ENCODE assay signal across 16 cellular contexts in genomic region chr4:142366821-142367220, GRCh38.
DNase-seq lines count a peak whose midpoint lies in the region; ATAC-seq and TF ChIP-seq lines count a peak whose summit lies in the region.
"Had no signal": no experiment of that assay in that cellular context is flagged by ENCODE, and none has a peak within 500 bp of the region (broad histone marks: within the 10 kb centered on the region; RNA-seq: fewer than 3 reads in every experiment).

No MANE protein-coding gene starts in this region.

- no peak for TF ChIP-seq CTCF in RWPE2 (IDR thresholded peaks at IDR 0.05; ENCODE audit: poor library complexity, severe bottlenecking)

- H3K27me3 Mint-ChIP-seq in stimulated activated naive CD8-positive, alpha-beta T cell treated with anti-CD3 and anti-CD28 coated beads, Interleukin-15, Interleukin-2, amounts not matched to agents 100 ng/mL and 50 ng/mL, for 24 hours: no peaks in the 10 kb centered on the region
- no peaks in the 10 kb centered on the region for H3K27me3 Mint-ChIP-seq in stimulated activated naive CD8-positive, alpha-beta T cell treated with anti-CD3 and anti-CD28 coated beads, Interleukin-15, amount 100 ng/mL, for 72 hours
- H3K27me3 Mint-ChIP-seq: activated naive CD8-positive, alpha-beta T cell treated with anti-CD3 and anti-CD28 coated beads, Interleukin-2, amount 10 ng/mL, durations not matched to agents 7 days and 5 days; B cell; progenitor cell of endocrine pancreas had no signal

- no peak overlapping the region for H3K4me3 ChIP-seq in RWPE2 (ENCODE audit: severe bottlenecking)

- no peak overlapping the region for H3K4me3 Mint-ChIP-seq in stimulated activated naive CD8-positive, alpha-beta T cell treated with anti-CD3 and anti-CD28 coated beads, Interleukin-15, Interleukin-2, amounts not matched to agents 100 ng/mL and 50 ng/mL, for 24 hours
- H3K4me3 Mint-ChIP-seq in stimulated activated naive CD8-positive, alpha-beta T cell treated with anti-CD3 and anti-CD28 coated beads, Interleukin-15, amount 100 ng/mL, for 72 hours: peak overlapping the region in 1 of 2 donors; percentile 57
- H3K4me3 Mint-ChIP-seq: activated naive CD8-positive, alpha-beta T cell treated with anti-CD3 and anti-CD28 coated beads, Interleukin-2, amount 10 ng/mL, durations not matched to agents 7 days and 5 days; B cell had no signal

- H3K4me1 Mint-ChIP-seq in stimulated activated naive CD8-positive, alpha-beta T cell treated with anti-CD3 and anti-CD28 coated beads, Interleukin-15, Interleukin-2, amounts not matched to agents 100 ng/mL and 50 ng/mL, for 24 hours (ENCODE audit: low read depth): peaks cover 77% of the 10 kb centered on the region
- peaks cover 67% of the 10 kb centered on the region for H3K4me1 Mint-ChIP-seq in stimulated activated naive CD8-positive, alpha-beta T cell treated with anti-CD3 and anti-CD28 coated beads, Interleukin-15, amount 100 ng/mL, for 72 hours
- H3K4me1 Mint-ChIP-seq: B cell had no signal

- peaks cover 34% of the 10 kb centered on the region for H3K4me1 ChIP-seq in RWPE2 (ENCODE audit: insufficient read depth, poor library complexity, severe bottlenecking)

- peaks cover 19% of the 10 kb centered on the region for H3K9me3 Mint-ChIP-seq in stimulated activated naive CD8-positive, alpha-beta T cell treated with anti-CD3 and anti-CD28 coated beads, Interleukin-15, Interleukin-2, amounts not matched to agents 100 ng/mL and 50 ng/mL, for 24 hours
- peaks cover 16% of the 10 kb centered on the region in 2 donors for H3K9me3 Mint-ChIP-seq in stimulated activated naive CD8-positive, alpha-beta T cell treated with anti-CD3 and anti-CD28 coated beads, Interleukin-15, amount 100 ng/mL, for 72 hours

- H3K27me3 ChIP-seq in RWPE2 (ENCODE audit: insufficient read depth, poor library complexity, severe bottlenecking): no peaks in the 10 kb centered on the region

- H3K27ac ChIP-seq in RWPE2 (ENCODE audit: poor library complexity, severe bottlenecking) (peak overlapping the region; percentile 30), epithelial cell of prostate (peak overlapping the region; percentile 10)

- peaks cover 28% of the 10 kb centered on the region for H3K36me3 ChIP-seq in RWPE2 (ENCODE audit: low read depth)

- peaks cover 56% of the 10 kb centered on the region for H3K36me3 Mint-ChIP-seq in stimulated activated naive CD8-positive, alpha-beta T cell treated with anti-CD3 and anti-CD28 coated beads, Interleukin-15, Interleukin-2, amounts not matched to agents 100 ng/mL and 50 ng/mL, for 24 hours (ENCODE audit: low read depth)

- DNase-seq in stimulated activated naive CD8-positive, alpha-beta T cell treated with anti-CD3 and anti-CD28 coated beads, Interleukin-15, Interleukin-2, amounts not matched to agents 100 U/mL and 50 U/mL, for 24 hours: no peak
- no peak for DNase-seq in RWPE2 (ENCODE audit: low spot score)
- DNase-seq in epithelial cell of prostate (ENCODE audit: low read depth, low spot score): no peak
- no peak for DNase-seq in stimulated activated naive CD8-positive, alpha-beta T cell treated with anti-CD3 and anti-CD28 coated beads, Interleukin-15, amount 100 ng/mL, for 72 hours
- DNase-seq in DMS 273 treated with DMSO at 0.1 percent for 48 hours (lab: John Stamatoyannopoulos, UW): no peak
- no peak for DNase-seq in NK-92 treated with Interleukin-12 subunit alpha and Interleukin-12 subunit beta, amount 100 ng/mL, for 24 hours (lab: John Stamatoyannopoulos, UW)
- DNase-seq: activated naive CD8-positive, alpha-beta T cell treated with anti-CD3 and anti-CD28 coated beads, Interleukin-2, amount 10 ng/mL, durations not matched to agents 7 days and 5 days; DMS79 treated with DMSO at 0.1 percent for 48 hours; kidney glomerular epithelial cell; NCI-H2081 treated with DMSO at 0.1 percent for 48 hours; NCI-H774; T1000 had no signal

- H3K27ac Mint-ChIP-seq in stimulated activated naive CD8-positive, alpha-beta T cell treated with anti-CD3 and anti-CD28 coated beads, Interleukin-15, Interleukin-2, amounts not matched to agents 100 ng/mL and 50 ng/mL, for 24 hours: peak overlapping the region; percentile 27
- H3K27ac Mint-ChIP-seq in stimulated activated naive CD8-positive, alpha-beta T cell treated with anti-CD3 and anti-CD28 coated beads, Interleukin-15, amount 100 ng/mL, for 72 hours: peak overlapping the region in 1 of 2 donors; percentile 75
- H3K27ac Mint-ChIP-seq: B cell, progenitor cell of endocrine pancreas had no signal

- no peak for ATAC-seq in stimulated activated naive CD8-positive, alpha-beta T cell treated with anti-CD3 and anti-CD28 coated beads, Interleukin-15, Interleukin-2, amounts not matched to agents 100 U/mL and 50 U/mL, for 24 hours
- peak; percentile 19; the same call in 1 of the 3 replicates for ATAC-seq in RWPE2 (ENCODE audit: low read depth)
- ATAC-seq in stimulated activated naive CD8-positive, alpha-beta T cell treated with anti-CD3 and anti-CD28 coated beads, Interleukin-15, amount 100 ng/mL, for 72 hours: peak; percentile 67
- no peak for ATAC-seq in HG02938 (IDR thresholded peaks at IDR 0.05; ENCODE audit: unreplicated experiment)

- H3K9me3 ChIP-seq in RWPE2 (ENCODE audit: severe bottlenecking): no peaks in the 10 kb centered on the region

Comparison
In these comparisons a context has a peak if more than half of its experiments do, and no peak if none do; other contexts are left out.
1. ATAC-seq: peak in RWPE2 (single experiment) and stimulated activated naive CD8-positive, alpha-beta T cell treated with anti-CD3 and anti-CD28 coated beads, Interleukin-15, amount 100 ng/mL, for 72 hours (single experiment); none in stimulated activated naive CD8-positive, alpha-beta T cell treated with anti-CD3 and anti-CD28 coated beads, Interleukin-15, Interleukin-2, amounts not matched to agents 100 U/mL and 50 U/mL, for 24 hours (single experiment) and HG02938 (single experiment).